In the genomic region with DNA sequence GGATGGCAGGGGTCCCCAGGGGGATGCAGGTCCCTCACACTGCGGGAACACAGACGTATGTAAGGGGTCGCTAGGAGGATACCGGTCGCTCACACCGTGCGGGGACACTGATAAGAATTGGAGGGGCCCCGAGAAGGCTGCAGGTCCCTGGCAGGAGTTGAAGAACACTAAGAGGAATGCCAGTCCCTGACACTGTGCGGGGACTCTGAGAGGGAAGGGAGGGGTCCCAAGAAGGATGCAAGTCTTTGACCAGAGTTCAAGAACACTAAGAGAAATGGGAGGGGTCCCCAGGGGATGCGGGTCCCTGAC, we compare ENCODE assay signal across 8 cellular contexts. TPM values are rescaled to one million over a fixed set of nuclear protein-coding genes. Genes with fewer than 3 reads are reported as not detected.
DNase-seq lines count a peak whose midpoint lies in the region; ATAC-seq and TF ChIP-seq lines count a peak whose summit lies in the region.

No MANE protein-coding gene starts in this region.

- no peak for DNase-seq in GM23248
- no peak for DNase-seq in SK-N-DZ (ENCODE audit: low spot score)
- DNase-seq in medulla oblongata (ENCODE audit: extremely low spot score) = no peak
- no peak for DNase-seq in NCI-H1048 (lab: John Stamatoyannopoulos, UW)
- DNase-seq in NCI-H1436 (lab: John Stamatoyannopoulos, UW) = no peak

- 0 out of 2 replicates have a peak, but pooled peaks cover 4% of the 10 kb centered on the region for H3K27me3 ChIP-seq in GM23248 (replicated peaks; ENCODE audit: insufficient read depth)
- no peaks in the 10 kb centered on the region for H3K27me3 ChIP-seq in gastroesophageal sphincter

- ATAC-seq in gastroesophageal sphincter = no peak

- H3K9me2 ChIP-seq in GM23248 (ENCODE audit: insufficient read depth) = no peaks in the 10 kb centered on the region

- 0 out of 2 replicates have a peak, but pooled peaks cover 3% of the 10 kb centered on the region for H3F3A ChIP-seq in GM23248 (ENCODE audit: insufficient read depth)

- TF ChIP-seq EP300 in gastroesophageal sphincter (IDR thresholded peaks at IDR 0.05) = no peak

- H2AFZ ChIP-seq in GM23248 = peak overlapping the region; percentile 94

- H3K79me2 ChIP-seq in GM23248 (ENCODE audit: insufficient read depth) = peaks cover 23% of the 10 kb centered on the region

- TF ChIP-seq POLR2A in gastroesophageal sphincter (IDR thresholded peaks at IDR 0.05) = no peak

- H3K4me1 ChIP-seq in GM23248 (ENCODE audit: insufficient read depth) = no peaks in the 10 kb centered on the region
- peaks cover 6 to 44% (median 8%) of the 10 kb centered on the region in 3 donors for H3K4me1 ChIP-seq in gastroesophageal sphincter

- H4K20me1 ChIP-seq in GM23248 (ENCODE audit: insufficient read depth) = no peaks in the 10 kb centered on the region

- H3K36me3 ChIP-seq in GM23248 (ENCODE audit: low read depth) (peaks cover 4% of the 10 kb centered on the region; the same call in 1 of the 2 replicates), gastroesophageal sphincter (peaks cover 0 to 16% of the 10 kb centered on the region in 2 donors)

- H3K9ac ChIP-seq in GM23248 = peak overlapping the region; percentile 94

- peak overlapping the region; percentile 89 for H3K4me3 ChIP-seq in GM23248
- peak overlapping the region; percentile 56 to 87 for H3K4me3 ChIP-seq in gastroesophageal sphincter
- peak overlapping the region; percentile 66 to 94 (median 87) for H3K4me3 ChIP-seq in skin epidermis

- H3K9me3 ChIP-seq in GM23248 (ENCODE audit: low read depth) (no peaks in the 10 kb centered on the region), gastroesophageal sphincter (no peaks in the 10 kb centered on the region)

- H3K27ac ChIP-seq in GM23248 (peak overlapping the region; percentile 29), VCaP (peak overlapping the region; percentile 71; the same call in 1 of the 2 replicates), gastroesophageal sphincter (peak overlapping the region; percentile 29 to 84 (median 82)), skin epidermis (peak overlapping the region; percentile 72 to 94 (median 87))

- in situ Hi-C loops in GM23248 (cut with MboI) = loop anchor here (10.0 kb wide), 1 partner anchor 344 kb away; no protein-coding TSS in a partner anchor

- 0 to 4% methylated on average over 10 of the region's 10 CpGs for WGBS in GM23248 (ENCODE audit: low coverage in 1 of 2, low lambda C conversion rate in 2 of 2, missing lambda C conversion rate in 2 of 2), 2 experiments
- WGBS in gastroesophageal sphincter (ENCODE audit: low coverage in 1 of 2), 2 donors = 0% methylated on average over 1 to 6 of the region's 10 CpGs

- peak overlapping the region; percentile 99 for H3K4me2 ChIP-seq in GM23248 (ENCODE audit: unreplicated experiment)

- no peak for TF ChIP-seq CTCF in VCaP (conservative IDR thresholded peaks at IDR 0.05)
- no peak for TF ChIP-seq CTCF in gastroesophageal sphincter (IDR thresholded peaks at IDR 0.05)

RNA-seq across cellular contexts. Expression of gene ERCC4, which starts 0.5 kb away (rescaled TPM):
- 7.5 and 14.3 TPM in 2 replicates for total RNA-seq in GM23248 (2014; rRNA removed; shearing (Covaris generic))
- 19.3 and 20.1 TPM in 2 replicates for polyA plus RNA-seq in GM23248 (2016; fragmentation: Nextera tagmentation; extraction: Ambion mirVana)
- 10 to 100 TPM in 1 of 4 donors, 1 to 10 TPM in 3; 6.3 to 12.5 (median 9.2) TPM for total RNA-seq in gastroesophageal sphincter
- 4.7 and 11.3 TPM in 2 replicates for polyA plus RNA-seq in SK-N-DZ (2014; cell fraction: cytosol; rRNA removed)
- polyA plus RNA-seq in SK-N-DZ (2014; cell fraction: nucleus; rRNA removed) = 2.2 and 2.4 TPM in 2 replicates

Comparison
In these comparisons a context has a peak if more than half of its experiments do, and no peak if none do; other contexts are left out.
1. H3K27ac ChIP-seq: peak in every context shown above with its lines; median percentile 87 in skin epidermis; 82 in gastroesophageal sphincter; 71 in VCaP; 29 in GM23248.